Comparison of ENCODE assay signal across 8 cellular contexts in the genomic region with DNA sequence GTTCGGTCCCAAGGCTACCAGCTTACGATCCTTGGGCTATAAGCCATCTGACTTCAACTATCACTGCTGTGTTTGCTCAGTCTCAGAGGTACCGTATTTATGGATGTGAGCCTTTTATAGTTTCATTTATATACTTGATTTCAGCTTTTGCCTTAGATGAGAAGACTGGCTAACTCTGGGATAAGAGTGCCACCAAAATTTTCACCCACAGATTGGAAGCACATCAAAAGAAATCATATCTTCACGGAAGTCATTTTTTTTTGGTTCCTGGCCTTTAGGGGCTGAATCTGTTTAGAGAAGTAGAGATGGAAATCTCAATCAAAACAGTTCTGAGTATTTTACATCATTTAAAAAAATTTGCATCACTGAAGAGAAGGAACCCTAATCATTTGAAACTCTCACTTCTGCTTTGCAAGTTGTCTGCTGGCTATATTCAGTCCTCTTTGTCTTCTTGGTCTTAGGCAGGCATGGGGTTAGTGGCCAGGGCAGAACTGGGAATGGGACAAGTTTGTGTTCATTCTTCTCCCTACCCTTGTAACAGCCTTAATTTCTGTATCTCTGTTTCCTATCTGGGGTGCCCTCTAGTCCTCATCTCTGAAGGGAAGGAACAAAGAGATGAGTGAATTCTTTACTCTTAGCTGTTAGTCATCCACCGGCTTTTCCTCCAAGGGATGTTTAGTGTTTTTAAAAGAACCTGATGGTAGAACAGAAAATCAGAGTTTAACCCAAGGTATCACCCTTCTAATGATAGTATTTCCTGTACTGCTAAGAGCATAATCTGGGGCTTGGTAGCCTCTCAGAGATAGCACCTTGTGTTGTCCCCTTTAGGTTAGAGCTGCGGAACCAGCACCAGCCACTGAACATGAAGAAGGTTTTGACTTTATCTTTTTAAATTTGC. TPM values are rescaled to one million over a fixed set of nuclear protein-coding genes. Genes with fewer than 3 reads are reported as not detected.
A peak's percentile ranks its signal among the peaks of the same experiment; 100 is the strongest.
DNase-seq lines count a peak whose midpoint lies in the region; ATAC-seq lines count a peak whose summit lies in the region.

No MANE protein-coding gene starts in this region.

- H3K4me1 Mint-ChIP-seq in activated CD4-positive, alpha-beta T cell treated with anti-CD3 and anti-CD28 coated beads, Interleukin-2, amount 10 ng/mL, durations not matched to agents 24 days and 14 days = peaks cover 85% of the 10 kb centered on the region

- H3K27me3 Mint-ChIP-seq in activated CD4-positive, alpha-beta T cell treated with anti-CD3 and anti-CD28 coated beads, Interleukin-2, amount 10 ng/mL, durations not matched to agents 24 days and 14 days = no peaks in the 10 kb centered on the region

- peak; percentile 43 for ATAC-seq in HG03045 (IDR thresholded peaks at IDR 0.05; ENCODE audit: unreplicated experiment)
- peak; percentile 31 for ATAC-seq in stimulated activated naive CD8-positive, alpha-beta T cell treated with anti-CD3 and anti-CD28 coated beads, Interleukin-15, Interleukin-2, amounts not matched to agents 100 U/mL and 50 U/mL, for 24 hours

- intact Hi-C loops in activated CD4-positive, alpha-beta T cell treated with anti-CD3 and anti-CD28 coated beads, Interleukin-2, amount 10 ng/mL, durations not matched to agents 24 days and 14 days (cut with micrococcal nuclease) = loop anchor here (1.0 to 5.0 kb wide), 9 partner anchors 8 to 354 kb away; a partner anchor contains a TSS

- H3K36me3 Mint-ChIP-seq in activated CD4-positive, alpha-beta T cell treated with anti-CD3 and anti-CD28 coated beads, Interleukin-2, amount 10 ng/mL, durations not matched to agents 24 days and 14 days (ENCODE audit: low read depth) = peaks cover 20% of the 10 kb centered on the region

- peak overlapping the region; percentile 82 for H3K4me3 Mint-ChIP-seq in activated CD4-positive, alpha-beta T cell treated with anti-CD3 and anti-CD28 coated beads, Interleukin-2, amount 10 ng/mL, durations not matched to agents 24 days and 14 days

- H3K27ac Mint-ChIP-seq in activated CD4-positive, alpha-beta T cell treated with anti-CD3 and anti-CD28 coated beads, Interleukin-2, amount 10 ng/mL, durations not matched to agents 24 days and 14 days = peak overlapping the region; percentile 92

- no peaks in the 10 kb centered on the region for H3K9me3 Mint-ChIP-seq in activated CD4-positive, alpha-beta T cell treated with anti-CD3 and anti-CD28 coated beads, Interleukin-2, amount 10 ng/mL, durations not matched to agents 24 days and 14 days

- DNase-seq in activated CD4-positive, alpha-beta T cell treated with anti-CD3 and anti-CD28 coated beads, Interleukin-2, amount 10 ng/mL, durations not matched to agents 24 days and 14 days = peak; percentile 71
- no peak for DNase-seq in activated CD4-positive, alpha-beta T cell treated with anti-CD3 and anti-CD28 coated beads for 1 hour
- DNase-seq in SKM-1 treated with dmso at 0.1 percent for 144 hours (lab: John Stamatoyannopoulos, UW; ENCODE audit: unreplicated experiment) = peak; percentile 69
- DNase-seq in stimulated activated naive CD8-positive, alpha-beta T cell treated with anti-CD3 and anti-CD28 coated beads, Interleukin-15, Interleukin-2, amounts not matched to agents 100 U/mL and 50 U/mL, for 24 hours = no peak
- DNase-seq in occipital lobe (lab: John Stamatoyannopoulos, UW) = no peak
- DNase-seq in mucosa of gallbladder (ENCODE audit: low spot score) = no peak
- DNase-seq in nucleus accumbens (lab: John Stamatoyannopoulos, UW) = no peak

RNA-seq across cellular contexts. Expression of a gene that starts 14.1 kb away (rescaled TPM):
- 188 and 193 TPM in 2 replicates for total RNA-seq in activated CD4-positive, alpha-beta T cell treated with anti-CD3 and anti-CD28 coated beads, Interleukin-2, amount 10 ng/mL, durations not matched to agents 24 days and 14 days
- total RNA-seq in occipital lobe (5.0 TPM), mucosa of gallbladder (17.1 TPM)

Comparison
In these comparisons a context has a peak if more than half of its experiments do, and no peak if none do; other contexts are left out.
1. DNase-seq: peak in activated CD4-positive, alpha-beta T cell treated with anti-CD3 and anti-CD28 coated beads, Interleukin-2, amount 10 ng/mL, durations not matched to agents 24 days and 14 days (single experiment) and SKM-1 treated with dmso at 0.1 percent for 144 hours (single experiment); none in activated CD4-positive, alpha-beta T cell treated with anti-CD3 and anti-CD28 coated beads for 1 hour (single experiment), stimulated activated naive CD8-positive, alpha-beta T cell treated with anti-CD3 and anti-CD28 coated beads, Interleukin-15, Interleukin-2, amounts not matched to agents 100 U/mL and 50 U/mL, for 24 hours (single experiment), occipital lobe (single experiment), mucosa of gallbladder (single experiment) and nucleus accumbens (0 of 56).
2. RNA of a gene that starts 14.1 kb away (total RNA-seq): 188 to 193 TPM in activated CD4-positive, alpha-beta T cell treated with anti-CD3 and anti-CD28 coated beads, Interleukin-2, amount 10 ng/mL, durations not matched to agents 24 days and 14 days; 17.1 TPM in mucosa of gallbladder (single experiment) and 5.0 TPM in occipital lobe (single experiment); every median in the first group is over 10 times any median in the second.